ENCODE assay signal across 10 cellular contexts in the genomic region with DNA sequence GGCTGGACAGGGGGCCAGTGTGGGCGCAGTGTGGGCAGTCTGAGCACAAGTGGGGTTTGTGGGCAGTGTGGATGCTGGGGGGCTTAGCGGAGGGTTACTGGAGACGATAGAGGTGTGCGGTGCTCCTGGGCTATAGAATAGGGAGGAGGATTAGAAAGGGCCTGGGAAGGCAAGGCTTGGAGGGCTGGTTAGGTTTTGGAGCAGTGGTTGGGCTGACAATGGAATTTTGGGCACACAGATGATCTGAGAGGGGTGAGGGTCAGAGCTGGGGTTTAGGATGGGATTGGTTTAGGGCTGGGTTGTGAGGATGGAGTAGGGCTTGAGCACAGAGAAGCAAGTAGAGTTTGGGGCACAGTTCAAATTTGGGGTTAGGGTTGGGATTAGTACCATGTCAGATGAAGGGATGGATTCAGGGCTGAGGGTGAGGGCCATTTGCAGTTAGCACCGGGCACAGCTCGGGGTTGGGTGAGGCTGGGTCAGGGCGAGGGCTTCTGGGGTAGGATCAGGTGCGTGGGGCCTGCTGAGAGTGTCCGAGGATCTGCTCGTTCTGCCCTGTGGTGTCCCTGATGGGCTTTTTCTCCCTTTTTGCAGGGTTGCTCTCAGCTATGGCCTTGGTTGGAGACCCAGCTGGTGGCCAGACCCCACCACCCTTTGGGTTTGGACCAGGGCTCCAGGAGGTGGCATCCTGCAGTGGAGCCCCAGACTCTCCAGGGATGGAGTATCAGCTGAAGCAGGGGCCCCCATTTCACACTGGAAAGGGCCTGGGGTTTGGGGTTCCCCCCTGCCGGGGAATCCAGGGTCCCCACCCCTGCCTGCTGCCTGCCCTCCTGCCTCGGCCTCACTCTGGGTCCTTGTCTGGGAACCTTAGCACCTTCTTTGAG. TPM values are rescaled to one million over a fixed set of nuclear protein-coding genes. Genes with fewer than 3 reads are reported as not detected.
DNase-seq lines count a peak whose midpoint lies in the region; ATAC-seq and TF ChIP-seq lines count a peak whose summit lies in the region.
"Had no signal": no experiment of that assay in that cellular context is flagged by ENCODE, and none has a peak within 500 bp of the region (broad histone marks: within the 10 kb centered on the region; RNA-seq: fewer than 3 reads in every experiment).

No MANE protein-coding gene starts in this region.

- peak overlapping the region; percentile 88 for H4K91ac ChIP-seq in mesenchymal stem cell (ENCODE audit: low read length)

- 62% methylated on average over 7 of the region's 12 CpGs for WGBS in mammary epithelial cell (ENCODE audit: low coverage, missing lambda C conversion rate)
- 93% methylated on average over 12 of the region's 12 CpGs for WGBS in mesenchymal stem cell

- no peak overlapping the region for H2BK5ac ChIP-seq in mesenchymal stem cell (ENCODE audit: low read depth, low read length, poor library complexity, severe bottlenecking)

- intact Hi-C loops in mammary epithelial cell (cut with micrococcal nuclease) = no loop called here

- H3K27me3 ChIP-seq in mammary epithelial cell (ENCODE audit: insufficient read depth, low read length) (no peaks in the 10 kb centered on the region), mesenchymal stem cell (ENCODE audit: control insufficient read depth in 1 of 2, insufficient read depth in 1 of 2, low read length in 2 of 2) (no peaks in the 10 kb centered on the region), thoracic aorta (replicated peaks; ENCODE audit: insufficient read depth) (no peaks in the 10 kb centered on the region)

- peak overlapping the region; percentile 52 for H4K8ac ChIP-seq in mesenchymal stem cell (ENCODE audit: low read length)

- H2BK15ac ChIP-seq in mesenchymal stem cell (ENCODE audit: low read depth, poor library complexity, severe bottlenecking) = peak overlapping the region; percentile 73

- no peaks in the 10 kb centered on the region for H4K20me1 ChIP-seq in mammary epithelial cell (ENCODE audit: insufficient read depth, low read length)

- peak overlapping the region; percentile 66 for H2BK120ac ChIP-seq in mesenchymal stem cell (ENCODE audit: low read depth, low read length)

- in situ Hi-C loops in mammary epithelial cell (cut with MboI; ENCODE audit: low sequenced_read_pairs in 2 of 2) = loop anchor here (5.0 to 10.0 kb wide), 5 partner anchors 231 to 839 kb away; a partner anchor contains a TSS

- no TSS peak for BruUV-seq in mammary epithelial cell (replicated peaks; lab: Mats Ljungman, UMichigan)

- H3K9me3 ChIP-seq in mammary epithelial cell (replicated peaks; ENCODE audit: insufficient read depth, low read length) (no peaks in the 10 kb centered on the region), mesenchymal stem cell (ENCODE audit: control insufficient read depth, low read length) (no peaks in the 10 kb centered on the region), thoracic aorta (no peaks in the 10 kb centered on the region)

- no peak for TF ChIP-seq CTCF in mammary epithelial cell (conservative IDR thresholded peaks at IDR 0.05 in 1 of 2, IDR thresholded peaks at IDR 0.05 in 1 of 2; ENCODE audit: extremely low read depth in 1 of 2, insufficient read depth in 1 of 2, low read depth in 1 of 2, low read length in 2 of 2)
- TF ChIP-seq CTCF in thoracic aorta (IDR thresholded peaks at IDR 0.05) = no peak

- H2BK12ac ChIP-seq in mesenchymal stem cell (ENCODE audit: low read length in 2 of 2) = peak overlapping the region; percentile 6 to 25

- DNase-seq in HT-29 (ENCODE audit: low spot score) (peak; percentile 19), mammary epithelial cell (no peak), mesenchymal stem cell (no peak), thoracic aorta (ENCODE audit: low spot score) (no peak), NCI-H2081 treated with DMSO at 0.1 percent for 48 hours (lab: John Stamatoyannopoulos, UW) (no peak), kidney tubule cell (ENCODE audit: low spot score) (no peak), dermis blood vessel endothelial cell (no peak)
- DNase-seq: activated T-cell treated with anti-CD3 and anti-CD28 coated beads, Interleukin-2, amount 50 U/mL, for 4 hours; NCI-H345 had no signal

- H3K4me1 ChIP-seq in mammary epithelial cell (ENCODE audit: insufficient read depth, low read length) (peaks cover 78% of the 10 kb centered on the region), mesenchymal stem cell (ENCODE audit: control insufficient read depth, insufficient read depth, low read depth, low read length) (peaks cover 48% of the 10 kb centered on the region), thoracic aorta (ENCODE audit: control insufficient read depth in 1 of 2, low read depth in 2 of 2) (peaks cover 11 to 39% of the 10 kb centered on the region in 2 donors)

- H3K9ac ChIP-seq in mammary epithelial cell (ENCODE audit: insufficient read depth, low read length) = peak overlapping the region; percentile 98
- peak overlapping the region; percentile 87 for H3K9ac ChIP-seq in mesenchymal stem cell (ENCODE audit: low read length)

- no peak for ATAC-seq in thoracic aorta (ENCODE audit: insufficient number of reproducible peaks, low FRiP score, low read depth)
- ATAC-seq in HG02798 (IDR thresholded peaks at IDR 0.05; ENCODE audit: poor library complexity, unreplicated experiment) = no peak
- ATAC-seq: activated T-cell treated with anti-CD3 and anti-CD28 coated beads, Interleukin-2, amount 50 U/mL, for 4 hours had no signal

- peak overlapping the region; percentile 100 for H3K27ac ChIP-seq in mammary epithelial cell (ENCODE audit: insufficient read depth, low read depth, low read length)
- no peak overlapping the region for H3K27ac ChIP-seq in mesenchymal stem cell (ENCODE audit: low read length, poor library complexity, severe bottlenecking)
- peak overlapping the region; percentile 82 to 84 for H3K27ac ChIP-seq in thoracic aorta

- H3K4me2 ChIP-seq in mammary epithelial cell (ENCODE audit: insufficient read depth, low read depth, low read length) (peak overlapping the region; percentile 81), mesenchymal stem cell (ENCODE audit: low read length, poor library complexity, severe bottlenecking) (no peak overlapping the region)

- peak overlapping the region in 2 of 3 experiments; percentile 3 to 43 for H3K4me3 ChIP-seq in mammary epithelial cell (replicated peaks in 1 of 3; ENCODE audit: insufficient read depth in 1 of 3, low read depth in 2 of 3, low read length in 3 of 3)
- peak overlapping the region in 1 of 2 experiments; percentile 49 for H3K4me3 ChIP-seq in mesenchymal stem cell (ENCODE audit: insufficient read depth in 1 of 2, low read depth in 1 of 2, low read length in 2 of 2)
- H3K4me3 ChIP-seq in thoracic aorta = no peak overlapping the region

- H3K14ac ChIP-seq in mesenchymal stem cell (ENCODE audit: low read length in 2 of 2) = peak overlapping the region in 1 of 2 experiments; percentile 29

- peak overlapping the region; percentile 75 to 94 for H3K4ac ChIP-seq in mesenchymal stem cell (ENCODE audit: low read depth in 1 of 2, low read length in 2 of 2)

- H3K18ac ChIP-seq in mesenchymal stem cell (ENCODE audit: low read depth in 1 of 2, low read length in 2 of 2) = peak overlapping the region; percentile 60 to 90

- dilution Hi-C loops in mammary epithelial cell (cut with HindIII; ENCODE audit: low sequenced_read_pairs) = no loop called here

- H2AK5ac ChIP-seq in mesenchymal stem cell (ENCODE audit: low read length, severe bottlenecking) = peak overlapping the region; percentile 37

- no peak overlapping the region for H2AFZ ChIP-seq in mammary epithelial cell (ENCODE audit: low read depth, low read length)
- no peak overlapping the region for H2AFZ ChIP-seq in mesenchymal stem cell (ENCODE audit: low read depth, low read length)

- CTCF ChIA-PET in mammary epithelial cell (lab: Charles Lee; ENCODE audit: low non-redundant PET) = no interaction called here

- peaks cover 20% of the 10 kb centered on the region for H3K79me2 ChIP-seq in mammary epithelial cell (ENCODE audit: insufficient read depth, low read length)

- no peaks in the 10 kb centered on the region for H3K79me1 ChIP-seq in mesenchymal stem cell (replicated peaks; ENCODE audit: low read length, poor library complexity, severe bottlenecking)

- no peak overlapping the region for H3K23ac ChIP-seq in mesenchymal stem cell (ENCODE audit: low read length in 2 of 2)

- H3K36me3 ChIP-seq in mammary epithelial cell (ENCODE audit: insufficient read depth, low read length) (no peaks in the 10 kb centered on the region), mesenchymal stem cell (ENCODE audit: control insufficient read depth in 1 of 2, insufficient read depth in 2 of 2, low read depth in 1 of 2, low read length in 2 of 2) (no peaks in the 10 kb centered on the region), thoracic aorta (no peaks in the 10 kb centered on the region)

RNA-seq across cellular contexts. Expression of a gene that starts 45.6 kb away (rescaled TPM):
- 24.7 and 27.0 TPM in 2 replicates for total RNA-seq in HT-29 (2014; rRNA removed; shearing (Covaris generic))
- 1 to 10 TPM; 1.8 to 2.7 TPM for total RNA-seq in mammary epithelial cell
- 1.2 TPM for polyA plus RNA-seq in mammary epithelial cell
- not detected for polyA minus RNA-seq in mammary epithelial cell
- polyA plus RNA-seq in mesenchymal stem cell (2013, experiment 1 of 2) = 0.72 TPM
- polyA plus RNA-seq in mesenchymal stem cell (2013, experiment 2 of 2) = 0.84 TPM
- total RNA-seq in thoracic aorta = under 1 TPM; 0.21 to 0.41 TPM
- 0.17 and 1.2 TPM in 2 replicates for total RNA-seq in dermis blood vessel endothelial cell
